In genomic region chr19:16342002-16342715, GRCh38 we compare ENCODE assay signal across 8 cellular contexts. TPM values are rescaled to one million over a fixed set of nuclear protein-coding genes. Genes with fewer than 3 reads are reported as not detected.
A peak's percentile ranks its signal among the peaks of the same experiment; 100 is the strongest.
DNase-seq lines count a peak whose midpoint lies in the region; ATAC-seq lines count a peak whose summit lies in the region.

No MANE protein-coding gene starts in this region.

- intact Hi-C loops in left ventricle myocardium superior (cut with micrococcal nuclease) = no loop called here

- H3K4me1 Mint-ChIP-seq in activated CD8-positive, alpha-beta T cell treated with anti-CD3 and anti-CD28 coated beads, Interleukin-2, amount 10 ng/mL, durations not matched to agents 7 days and 5 days (ENCODE audit: low read depth) = peaks cover 63% of the 10 kb centered on the region

- ATAC-seq in HG03108 (IDR thresholded peaks at IDR 0.05; ENCODE audit: unreplicated experiment) (peak; percentile 57), left ventricle myocardium superior (peak; percentile 87)
- peak; percentile 50 for ATAC-seq in activated CD8-positive, alpha-beta T cell treated with anti-CD3 and anti-CD28 coated beads, Interleukin-2, amount 10 ng/mL, durations not matched to agents 7 days and 5 days

- no peaks in the 10 kb centered on the region for H3K9me3 Mint-ChIP-seq in activated CD8-positive, alpha-beta T cell treated with anti-CD3 and anti-CD28 coated beads, Interleukin-2, amount 10 ng/mL, durations not matched to agents 7 days and 5 days (ENCODE audit: insufficient read depth)

- DNase-seq in SIG-M5 treated with dmso at 0.1 percent for 504 hours (lab: John Stamatoyannopoulos, UW; ENCODE audit: unreplicated experiment) (peak; percentile 29), SIG-M5 (lab: John Stamatoyannopoulos, UW) (no peak), left ventricle myocardium superior (peak; percentile 60), ecto neural progenitor cell (ENCODE audit: low spot score) (no peak), dermis blood vessel endothelial cell (no peak)
- peak; percentile 76 for DNase-seq in activated CD8-positive, alpha-beta T cell treated with anti-CD3 and anti-CD28 coated beads, Interleukin-2, amount 10 ng/mL, durations not matched to agents 7 days and 5 days
- peak; percentile 33 for DNase-seq in stimulated activated CD8-positive, alpha-beta memory T cell treated with anti-CD3 and anti-CD28 coated beads, Interleukin-12 subunit alpha, Interleukin-12 subunit beta, amount 100 ng/mL, for 4 hours (ENCODE audit: low read depth)

- CTCF ChIA-PET in activated CD8-positive, alpha-beta T cell treated with anti-CD3 and anti-CD28 coated beads, Interleukin-2, amount 10 ng/mL, durations not matched to agents 7 days and 5 days (lab: Charles Lee) = interaction anchor here (1.0 to 3.3 kb wide), 12 partner anchors 12 to 156 kb away, joined by 3 to 19 read pairs (median 8); no protein-coding TSS in a partner anchor

- POLR2A ChIA-PET in activated CD8-positive, alpha-beta T cell treated with anti-CD3 and anti-CD28 coated beads, Interleukin-2, amount 10 ng/mL, durations not matched to agents 7 days and 5 days (lab: Charles Lee) = interaction anchor here (0.6 to 2.5 kb wide), 11 partner anchors 13 to 256 kb away, joined by 3 to 31 read pairs (median 4); no protein-coding TSS in a partner anchor

- peaks cover 5% of the 10 kb centered on the region for H3K36me3 Mint-ChIP-seq in activated CD8-positive, alpha-beta T cell treated with anti-CD3 and anti-CD28 coated beads, Interleukin-2, amount 10 ng/mL, durations not matched to agents 7 days and 5 days (ENCODE audit: low read depth)

- H3K27ac Mint-ChIP-seq in activated CD8-positive, alpha-beta T cell treated with anti-CD3 and anti-CD28 coated beads, Interleukin-2, amount 10 ng/mL, durations not matched to agents 7 days and 5 days = peak overlapping the region; percentile 88

- peak overlapping the region; percentile 53 for H3K4me3 Mint-ChIP-seq in activated CD8-positive, alpha-beta T cell treated with anti-CD3 and anti-CD28 coated beads, Interleukin-2, amount 10 ng/mL, durations not matched to agents 7 days and 5 days

- H3K27me3 Mint-ChIP-seq in activated CD8-positive, alpha-beta T cell treated with anti-CD3 and anti-CD28 coated beads, Interleukin-2, amount 10 ng/mL, durations not matched to agents 7 days and 5 days (ENCODE audit: low read depth) = peaks cover 7% of the 10 kb centered on the region

RNA-seq across cellular contexts. Expression of gene KLF2, which starts 17.5 kb away (rescaled TPM):
- total RNA-seq in activated CD8-positive, alpha-beta T cell treated with anti-CD3 and anti-CD28 coated beads, Interleukin-2, amount 10 ng/mL, durations not matched to agents 7 days and 5 days = 100 to 1,000 TPM in 1 of 2 experiments, 10 to 100 TPM in 1; 96.0 to 100 TPM
- total RNA-seq in left ventricle myocardium superior (72.1 TPM), dermis blood vessel endothelial cell (4.4 and 5.1 TPM in 2 replicates)

Comparison
In these comparisons a context has a peak if more than half of its experiments do, and no peak if none do; other contexts are left out.
1. DNase-seq: peak in SIG-M5 treated with dmso at 0.1 percent for 504 hours (single experiment), activated CD8-positive, alpha-beta T cell treated with anti-CD3 and anti-CD28 coated beads, Interleukin-2, amount 10 ng/mL, durations not matched to agents 7 days and 5 days (single experiment), left ventricle myocardium superior (single experiment) and stimulated activated CD8-positive, alpha-beta memory T cell treated with anti-CD3 and anti-CD28 coated beads, Interleukin-12 subunit alpha, Interleukin-12 subunit beta, amount 100 ng/mL, for 4 hours (single experiment); none in SIG-M5 (single experiment), ecto neural progenitor cell (single experiment) and dermis blood vessel endothelial cell (single experiment).
2. RNA of gene KLF2, which starts 17.5 kb away (total RNA-seq): 96.0 to 100 TPM in activated CD8-positive, alpha-beta T cell treated with anti-CD3 and anti-CD28 coated beads, Interleukin-2, amount 10 ng/mL, durations not matched to agents 7 days and 5 days and 72.1 TPM in left ventricle myocardium superior (single experiment); 4.4 to 5.1 TPM in dermis blood vessel endothelial cell; every median in the first group is over 10 times any median in the second.
3. Peak in every context shown above with its lines, with median percentiles within 50 percentile points of each other: ATAC-seq.